ENCODE assay signal across 15 cellular contexts in the genomic region with DNA sequence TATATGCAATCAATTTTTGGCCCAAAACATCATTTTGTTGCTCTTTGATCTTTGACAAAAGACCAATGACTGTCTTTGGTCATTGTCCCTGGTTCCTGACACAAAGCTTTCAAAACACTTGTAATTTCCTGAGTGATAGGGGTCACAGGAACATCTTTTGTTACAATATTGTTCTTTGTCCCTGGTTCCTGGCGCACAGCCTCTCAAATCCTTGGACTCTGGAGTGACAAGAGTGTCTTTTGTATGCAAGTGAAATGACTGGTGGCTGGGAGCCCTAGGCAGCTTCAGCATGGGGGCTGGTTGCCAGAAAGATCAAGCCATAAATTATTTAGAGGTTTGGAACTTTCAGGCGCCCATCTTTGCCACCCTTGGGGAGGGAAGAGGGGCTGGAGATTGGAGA.
"Had no signal": no experiment of that assay in that cellular context is flagged by ENCODE, and none has a peak within 500 bp of the region (broad histone marks: within the 10 kb centered on the region; RNA-seq: fewer than 3 reads in every experiment).

No MANE protein-coding gene starts in this region.

- ATAC-seq: activated CD8-positive, alpha-beta T cell treated with anti-CD3 and anti-CD28 coated beads for 36 hours; activated T-cell treated with anti-CD3 and anti-CD28 coated beads, Interleukin-2, amount 50 U/mL, for 4 hours; effector memory CD8-positive, alpha-beta T cell; foreskin keratinocyte; left colon; lower lobe of right lung; T-helper 17 cell; WTC11 had no signal

- DNase-seq: activated CD4-positive, alpha-beta T cell treated with anti-CD3 and anti-CD28 coated beads for 4 hours; activated CD8-positive, alpha-beta T cell treated with anti-CD3 and anti-CD28 coated beads for 36 hours; activated effector memory CD4-positive, alpha-beta T cell treated with Interleukin-2 at 50 U/mL for 16 hours; activated T-cell treated with anti-CD3 and anti-CD28 coated beads, Interleukin-2, amount 50 U/mL, for 4 hours; cerebellar nuclear complex; effector memory CD8-positive, alpha-beta T cell; foreskin keratinocyte; left colon; lower lobe of right lung; stimulated activated CD4-positive, alpha-beta T cell treated with anti-CD3 and anti-CD28 coated beads, Interleukin-15, amount 100 ng/mL, for 24 hours; stimulated activated CD4-positive, alpha-beta T cell treated with anti-CD3 and anti-CD28 coated beads, Interleukin-4, amount 100 ng/mL, for 1 hour; stimulated activated naive CD4-positive, alpha-beta T cell; T-helper 17 cell; upper lobe of left lung had no signal
